11 cellular contexts compared by ENCODE assay signal in the genomic region with DNA sequence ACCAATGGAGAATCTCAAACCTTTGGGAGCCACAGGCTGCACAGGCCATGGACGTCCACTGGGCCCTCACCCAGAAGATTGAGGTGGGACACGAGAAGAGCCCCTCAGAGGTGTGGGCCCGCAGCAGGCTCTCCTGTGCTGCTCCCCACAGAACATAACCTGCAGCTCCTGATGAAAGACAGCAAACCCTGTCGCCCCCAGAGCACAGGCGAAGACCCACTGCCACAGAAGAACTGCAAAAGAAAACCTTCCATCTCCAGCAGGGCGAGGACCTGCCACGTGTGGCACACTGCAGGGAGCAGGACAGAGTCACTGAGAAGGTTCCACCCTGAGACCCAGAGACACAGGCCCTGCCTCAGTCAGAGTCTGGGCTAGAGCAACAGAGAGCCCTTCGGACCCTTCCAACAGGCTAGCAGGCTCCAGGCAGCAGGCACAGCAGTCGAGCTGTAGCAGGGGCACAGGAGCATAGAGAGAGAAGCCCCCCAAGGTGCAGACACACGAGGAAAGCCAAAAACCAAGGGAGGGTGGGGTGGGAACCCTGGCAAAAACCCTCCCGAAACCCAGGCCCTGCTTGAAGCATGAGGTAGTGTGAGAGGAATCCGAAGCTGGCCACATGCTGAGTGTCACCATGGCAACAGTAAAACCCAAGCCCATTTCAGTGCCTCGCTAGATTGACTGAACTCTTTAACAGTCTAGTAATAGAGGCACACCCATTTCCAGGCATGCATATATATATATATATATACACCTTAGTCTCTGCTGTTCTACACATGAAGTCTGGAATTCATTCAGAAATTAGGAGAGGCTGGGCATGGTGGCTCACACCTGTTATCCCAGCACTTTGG. TPM values are rescaled to one million over a fixed set of nuclear protein-coding genes. Genes with fewer than 3 reads are reported as not detected.
A peak's percentile ranks its signal among the peaks of the same experiment; 100 is the strongest.
DNase-seq lines count a peak whose midpoint lies in the region; TF ChIP-seq lines count a peak whose summit lies in the region.
"Had no signal": no experiment of that assay in that cellular context is flagged by ENCODE, and none has a peak within 500 bp of the region (broad histone marks: within the 10 kb centered on the region; RNA-seq: fewer than 3 reads in every experiment).

No MANE protein-coding gene starts in this region.

- WGBS in testis, 2 donors, result 91 to 92% methylated on average over 13 of the region's 13 CpGs
- WGBS in tibial nerve, 2 donors, result 67 to 73% methylated on average over 10 to 13 of the region's 13 CpGs

- no peaks in the 10 kb centered on the region for H3K27me3 Mint-ChIP-seq in osteocyte (ENCODE audit: unreplicated experiment)

- no peak for TF ChIP-seq EP300 in tibial nerve (IDR thresholded peaks at IDR 0.05)

- H3K27me3 ChIP-seq in testis (no peaks in the 10 kb centered on the region), tibial nerve (no peaks in the 10 kb centered on the region)

- peak overlapping the region; percentile 80 for H3K27ac Mint-ChIP-seq in osteocyte (ENCODE audit: unreplicated experiment)
- H3K27ac Mint-ChIP-seq: T-helper 1 cell treated with Interleukin-12 subunit alpha and Interleukin-12 subunit beta and Interleukin-4 antibody, amounts not matched to agents 30 μg/mL and 1 μg/mL, for 36 hours had no signal

- DNase-seq in ELF-1 (ENCODE audit: low read depth, low spot score) (peak; percentile 78), NCI-H187 (lab: John Stamatoyannopoulos, UW) (peak; percentile 4 to 61), epithelial cell of proximal tubule (ENCODE audit: low read depth) (peak; percentile 16), osteocyte (ENCODE audit: extremely low spot score, unreplicated experiment) (no peak), testis (no peak), tibial nerve (ENCODE audit: low spot score in 2 of 2) (no peak), NCI-H1694 treated with DMSO at 0.1 percent for 48 hours (lab: John Stamatoyannopoulos, UW) (no peak)
- DNase-seq in activated CD4-positive, alpha-beta T cell treated with anti-CD3 and anti-CD28 coated beads for 1 hour, result no peak
- DNase-seq: effector CD4-positive, alpha-beta T cell; substantia nigra had no signal

- no peak overlapping the region for H3K27ac ChIP-seq in testis
- H3K27ac ChIP-seq in tibial nerve, result no peak overlapping the region

- H3K9me3 ChIP-seq in testis, result no peaks in the 10 kb centered on the region
- no peaks in the 10 kb centered on the region for H3K9me3 ChIP-seq in tibial nerve

- no peak overlapping the region for H3K4me3 ChIP-seq in epithelial cell of proximal tubule (ENCODE audit: low read depth, low read length)
- no peak overlapping the region for H3K4me3 ChIP-seq in testis
- no peak overlapping the region for H3K4me3 ChIP-seq in tibial nerve

- TF ChIP-seq POLR2A in testis (IDR thresholded peaks at IDR 0.05) (no peak), tibial nerve (IDR thresholded peaks at IDR 0.05) (no peak)

- H3K36me3 Mint-ChIP-seq in osteocyte (ENCODE audit: unreplicated experiment), result peaks cover 11% of the 10 kb centered on the region

- peaks cover 36% of the 10 kb centered on the region for H3K4me1 Mint-ChIP-seq in osteocyte (ENCODE audit: unreplicated experiment)

- H3K9me3 Mint-ChIP-seq in osteocyte (ENCODE audit: unreplicated experiment), result no peaks in the 10 kb centered on the region
- H3K9me3 Mint-ChIP-seq: T-helper 1 cell treated with Interleukin-12 subunit alpha and Interleukin-12 subunit beta and Interleukin-4 antibody, amounts not matched to agents 30 μg/mL and 1 μg/mL, for 36 hours had no signal

- intact Hi-C loops in testis (cut with DNase I; ENCODE audit: low total_unique reads), result no loop called here

- no peaks in the 10 kb centered on the region for H3K4me1 ChIP-seq in testis
- peaks cover 0 to 8% (median 0%) of the 10 kb centered on the region in 4 donors for H3K4me1 ChIP-seq in tibial nerve

- no peak overlapping the region for H3K4me3 Mint-ChIP-seq in osteocyte (ENCODE audit: unreplicated experiment)
- H3K4me3 Mint-ChIP-seq: T-helper 1 cell treated with Interleukin-12 subunit alpha and Interleukin-12 subunit beta and Interleukin-4 antibody, amounts not matched to agents 30 μg/mL and 1 μg/mL, for 36 hours had no signal

- TF ChIP-seq CTCF in epithelial cell of proximal tubule (conservative IDR thresholded peaks at IDR 0.05; ENCODE audit: low read depth, low read length) (no peak), osteocyte (IDR thresholded peaks at IDR 0.05) (no peak), testis (IDR thresholded peaks at IDR 0.05) (no peak), tibial nerve (IDR thresholded peaks at IDR 0.05) (no peak)

- H3K36me3 ChIP-seq in testis (ENCODE audit: low read depth, missing control alignments), result no peaks in the 10 kb centered on the region
- peaks cover 0 to 35% (median 0%) of the 10 kb centered on the region in 3 donors for H3K36me3 ChIP-seq in tibial nerve

RNA-seq across cellular contexts. Expression of a gene that starts 60.0 kb away (rescaled TPM):
- total RNA-seq in epithelial cell of proximal tubule, result 32.6 and 35.7 TPM in 2 replicates
- 31.1 and 35.9 TPM in 2 replicates for total RNA-seq in osteocyte
- 10 to 100 TPM; 28.2 to 29.8 TPM for total RNA-seq in testis
- 18.5 TPM for polyA plus RNA-seq in testis (ENCODE audit: insufficient read depth, low read depth, low replicate concordance)
- total RNA-seq in tibial nerve, result 10 to 100 TPM; 30.6 to 46.3 (median 40.2) TPM

Comparison
In these comparisons a context has a peak if more than half of its experiments do, and no peak if none do; other contexts are left out.
1. DNase-seq: peak in ELF-1 (single experiment), NCI-H187 (2 of 2) and epithelial cell of proximal tubule (single experiment); none in osteocyte (single experiment), testis (single experiment), tibial nerve (0 of 2), NCI-H1694 treated with DMSO at 0.1 percent for 48 hours (single experiment) and activated CD4-positive, alpha-beta T cell treated with anti-CD3 and anti-CD28 coated beads for 1 hour (single experiment).